9 cellular contexts compared by ENCODE assay signal in genomic region chr20:63553251-63553932, GRCh38. TPM values are rescaled to one million over a fixed set of nuclear protein-coding genes. Genes with fewer than 3 reads are reported as not detected.
A peak's percentile ranks its signal among the peaks of the same experiment; 100 is the strongest.
DNase-seq lines count a peak whose midpoint lies in the region; ATAC-seq and TF ChIP-seq lines count a peak whose summit lies in the region.
"Had no signal": no experiment of that assay in that cellular context is flagged by ENCODE, and none has a peak within 500 bp of the region (broad histone marks: within the 10 kb centered on the region; RNA-seq: fewer than 3 reads in every experiment).

No MANE protein-coding gene starts in this region.

- peak overlapping the region; percentile 73 to 77 for H3K4me3 Mint-ChIP-seq in activated T-cell treated with anti-CD3 and anti-CD28 coated beads, Interleukin-2, amount 50 U/mL, for 72 hours
- H3K4me3 Mint-ChIP-seq in neural progenitor cell = peak overlapping the region; percentile 77

- H3K4me3 ChIP-seq in fibroblast of mammary gland (ENCODE audit: control insufficient read depth, low read depth, low read length) (peak overlapping the region; percentile 51), neural progenitor cell (peak overlapping the region; percentile 86), subcutaneous abdominal adipose tissue (ENCODE audit: low read depth in 1 of 5, low read length in 5 of 5) (peak overlapping the region in 4 of 5 donors; percentile 25 to 67 (median 56))

- H3K4me1 Mint-ChIP-seq in activated T-cell treated with anti-CD3 and anti-CD28 coated beads, Interleukin-2, amount 50 U/mL, for 72 hours (ENCODE audit: low read depth) = peaks cover 18% of the 10 kb centered on the region
- H3K4me1 Mint-ChIP-seq in neural progenitor cell = peaks cover 14% of the 10 kb centered on the region

- H3K4me1 ChIP-seq in neural progenitor cell (peaks cover 12% of the 10 kb centered on the region), subcutaneous abdominal adipose tissue (ENCODE audit: control insufficient read depth in 5 of 5, insufficient read depth in 5 of 5, low read length in 5 of 5) (peaks cover 0 to 13% (median 4%) of the 10 kb centered on the region in 5 donors)

- peak; percentile 91 for DNase-seq in DMS 273 (lab: John Stamatoyannopoulos, UW; ENCODE audit: unreplicated experiment)
- DNase-seq in DMS 273 treated with DMSO at 0.1 percent for 48 hours (lab: John Stamatoyannopoulos, UW) = no peak
- DNase-seq in OCI-M2 (lab: John Stamatoyannopoulos, UW; ENCODE audit: unreplicated experiment) = peak; percentile 78
- peak; percentile 93 for DNase-seq in activated T-cell treated with anti-CD3 and anti-CD28 coated beads, Interleukin-2, amount 50 U/mL, for 72 hours
- DNase-seq in fibroblast of mammary gland (ENCODE audit: low read depth) = peak; percentile 79
- DNase-seq in neural progenitor cell (ENCODE audit: low spot score) = peak; percentile 95

- H3K9ac ChIP-seq in neural progenitor cell (no peak overlapping the region), subcutaneous abdominal adipose tissue (ENCODE audit: low read length in 5 of 5) (peak overlapping the region in 1 of 5 donors; percentile 45)

- H3K27ac ChIP-seq in neural progenitor cell (no peak overlapping the region), subcutaneous abdominal adipose tissue (ENCODE audit: low read depth, low read length) (no peak overlapping the region)
- H3K27ac ChIP-seq: 22Rv1 had no signal

- H3K27me3 Mint-ChIP-seq in activated T-cell treated with anti-CD3 and anti-CD28 coated beads, Interleukin-2, amount 50 U/mL, for 72 hours (ENCODE audit: low read depth) = peaks cover 10% of the 10 kb centered on the region
- H3K27me3 Mint-ChIP-seq in neural progenitor cell (ENCODE audit: insufficient read depth, low read depth) = peaks cover 8% of the 10 kb centered on the region

- H4K20me1 ChIP-seq in neural progenitor cell (ENCODE audit: low read depth) = no peaks in the 10 kb centered on the region

- H3K27me3 ChIP-seq in neural progenitor cell (peaks cover 9% of the 10 kb centered on the region), subcutaneous abdominal adipose tissue (ENCODE audit: control insufficient read depth in 5 of 5, insufficient read depth in 4 of 5, low read length in 5 of 5) (peaks cover 14 to 46% (median 29%) of the 10 kb centered on the region in 5 donors)

- peak; percentile 47 for ATAC-seq in HG03432 (IDR thresholded peaks at IDR 0.05; ENCODE audit: unreplicated experiment)
- peak; percentile 71 to 76 for ATAC-seq in activated T-cell treated with anti-CD3 and anti-CD28 coated beads, Interleukin-2, amount 50 U/mL, for 72 hours (replicated peaks in 1 of 2)

- H3K79me2 ChIP-seq in neural progenitor cell (ENCODE audit: low read depth) = no peaks in the 10 kb centered on the region

- H3K9me3 ChIP-seq in neural progenitor cell (ENCODE audit: low read depth) (no peaks in the 10 kb centered on the region), subcutaneous abdominal adipose tissue (ENCODE audit: control insufficient read depth in 5 of 5, low read length in 5 of 5) (no peaks in the 10 kb centered on the region)

- no peaks in the 10 kb centered on the region for H3K9me3 Mint-ChIP-seq in activated T-cell treated with anti-CD3 and anti-CD28 coated beads, Interleukin-2, amount 50 U/mL, for 72 hours
- peaks cover 2% of the 10 kb centered on the region for H3K9me3 Mint-ChIP-seq in neural progenitor cell

- H3K36me3 ChIP-seq in neural progenitor cell (no peaks in the 10 kb centered on the region), subcutaneous abdominal adipose tissue (ENCODE audit: control insufficient read depth in 5 of 5, insufficient read depth in 5 of 5, low read length in 5 of 5) (no peaks in the 10 kb centered on the region)

- H3F3A ChIP-seq in neural progenitor cell (ENCODE audit: low read depth) = peaks cover 19% of the 10 kb centered on the region

- H3K36me3 Mint-ChIP-seq in activated T-cell treated with anti-CD3 and anti-CD28 coated beads, Interleukin-2, amount 50 U/mL, for 72 hours (ENCODE audit: insufficient read depth in 2 of 2) = no peaks in the 10 kb centered on the region
- peaks cover 2% of the 10 kb centered on the region for H3K36me3 Mint-ChIP-seq in neural progenitor cell

- peak overlapping the region; percentile 77 for H3K4me2 ChIP-seq in neural progenitor cell

- no peak for TF ChIP-seq CTCF in fibroblast of mammary gland (conservative IDR thresholded peaks at IDR 0.05; ENCODE audit: control insufficient read depth, insufficient read depth, low read depth, low read length)
- no peak for TF ChIP-seq CTCF in neural progenitor cell (IDR thresholded peaks at IDR 0.05)

- no peak overlapping the region for H3K27ac Mint-ChIP-seq in activated T-cell treated with anti-CD3 and anti-CD28 coated beads, Interleukin-2, amount 50 U/mL, for 72 hours
- H3K27ac Mint-ChIP-seq in neural progenitor cell = no peak overlapping the region

- H2AFZ ChIP-seq in neural progenitor cell (replicated peaks) = peak overlapping the region; percentile 89

RNA-seq across cellular contexts. Expression of gene FNDC11, which starts 0.6 kb away (rescaled TPM):
- total RNA-seq in activated T-cell treated with anti-CD3 and anti-CD28 coated beads, Interleukin-2, amount 50 U/mL, for 72 hours = under 1 TPM; 0.67 to 0.74 TPM
- 0.39 and 9.0 TPM in 2 replicates for total RNA-seq in neural progenitor cell (ENCODE audit: low replicate concordance)

RNA-seq across cellular contexts. Expression of gene SRMS, which starts 5.8 kb away (rescaled TPM):
- total RNA-seq in activated T-cell treated with anti-CD3 and anti-CD28 coated beads, Interleukin-2, amount 50 U/mL, for 72 hours = not detected
- not detected in 2 replicates for total RNA-seq in neural progenitor cell (ENCODE audit: low replicate concordance)

RNA-seq across cellular contexts. Expression of gene PTK6, which starts 16.2 kb away (rescaled TPM):
- 1 to 10 TPM in 1 of 2 donors, under 1 TPM in 1; 0.97 to 1.2 TPM for total RNA-seq in activated T-cell treated with anti-CD3 and anti-CD28 coated beads, Interleukin-2, amount 50 U/mL, for 72 hours
- total RNA-seq in neural progenitor cell (ENCODE audit: low replicate concordance) = not detected in 2 replicates

RNA-seq across cellular contexts. Expression of gene HELZ2, which starts 20.6 kb away (rescaled TPM):
- 10 to 100 TPM in 1 of 2 donors, 1 to 10 TPM in 1; 8.8 to 31.2 TPM for total RNA-seq in activated T-cell treated with anti-CD3 and anti-CD28 coated beads, Interleukin-2, amount 50 U/mL, for 72 hours
- total RNA-seq in neural progenitor cell (ENCODE audit: low replicate concordance) = 2.9 and 17.7 TPM in 2 replicates

RNA-seq across cellular contexts. Expression of gene PPDPF, which starts 32.8 kb away (rescaled TPM):
- total RNA-seq in activated T-cell treated with anti-CD3 and anti-CD28 coated beads, Interleukin-2, amount 50 U/mL, for 72 hours = 100 to 1,000 TPM in 1 of 2 donors, 10 to 100 TPM in 1; 91.0 to 130 TPM
- 4.1 and 82.2 TPM in 2 replicates for total RNA-seq in neural progenitor cell (ENCODE audit: low replicate concordance)
